16 cellular contexts compared by ENCODE assay signal in genomic region chr13:106573855-106574254, GRCh38. TPM values are rescaled to one million over a fixed set of nuclear protein-coding genes. Genes with fewer than 3 reads are reported as not detected.
DNase-seq lines count a peak whose midpoint lies in the region; ATAC-seq and TF ChIP-seq lines count a peak whose summit lies in the region.
"Had no signal": no experiment of that assay in that cellular context is flagged by ENCODE, and none has a peak within 500 bp of the region (broad histone marks: within the 10 kb centered on the region; RNA-seq: fewer than 3 reads in every experiment).

No MANE protein-coding gene starts in this region.

- no peaks in the 10 kb centered on the region for H3K4me1 ChIP-seq in aorta (ENCODE audit: control insufficient read depth in 1 of 2, insufficient read depth in 2 of 2, low read length in 2 of 2)

- WGBS in aorta, 2 donors = 6 to 8% methylated on average over 3 of the region's 3 CpGs

- no peaks in the 10 kb centered on the region for H3K36me3 ChIP-seq in aorta (ENCODE audit: control insufficient read depth in 1 of 2, insufficient read depth in 2 of 2, low read length in 1 of 2)
- H3K36me3 ChIP-seq: pancreas, WERI-Rb-1 had no signal

- intact Hi-C loops in aorta (cut with DNase I) = no loop called here

- no peaks in the 10 kb centered on the region for H3K9me3 ChIP-seq in aorta (ENCODE audit: control insufficient read depth, low read length)
- H3K9me3 ChIP-seq: pancreas had no signal

- H3K4me3 ChIP-seq in fibroblast of pulmonary artery (replicated peaks; ENCODE audit: low read depth, low read length) (no peak overlapping the region), aorta (ENCODE audit: low read length in 2 of 2) (no peak overlapping the region)
- H3K4me3 ChIP-seq: pancreas had no signal

- TF ChIP-seq CTCF in fibroblast of pulmonary artery (IDR thresholded peaks at IDR 0.05; ENCODE audit: low read length, missing control alignments) (no peak), omental fat pad (IDR thresholded peaks at IDR 0.05) (no peak)

- H3K27ac ChIP-seq in aorta (ENCODE audit: low read depth in 1 of 2, low read length in 2 of 2) = no peak overlapping the region
- H3K27ac ChIP-seq: pancreas, WERI-Rb-1 had no signal

- no peaks in the 10 kb centered on the region for H3K27me3 ChIP-seq in aorta (ENCODE audit: control insufficient read depth in 1 of 2, insufficient read depth in 2 of 2, low read length in 1 of 2)
- H3K27me3 ChIP-seq: pancreas had no signal

- peak; percentile 52 for ATAC-seq in omental fat pad (ENCODE audit: low FRiP score)
- peak; percentile 62 for ATAC-seq in aorta (ENCODE audit: low FRiP score)
- no peak for ATAC-seq in HG03521 (IDR thresholded peaks at IDR 0.05; ENCODE audit: unreplicated experiment)
- ATAC-seq in GM18868 (IDR thresholded peaks at IDR 0.05; ENCODE audit: unreplicated experiment) = no peak
- ATAC-seq: pancreas had no signal

- DNase-seq in astrocyte of the hippocampus (ENCODE audit: low read depth, low spot score) (peak; percentile 32), fibroblast of pulmonary artery (ENCODE audit: low read depth) (peak; percentile 46), omental fat pad (ENCODE audit: low spot score) (no peak), aorta (peak; percentile 73 to 81), T-helper 2 cell (no peak)
- DNase-seq: activated CD8-positive, alpha-beta memory T cell treated with anti-CD3 and anti-CD28 coated beads for 24 hours; activated effector memory CD4-positive, alpha-beta T cell treated with Interleukin-2 at 50 U/mL for 16 hours; CD4-positive, CD25-positive, alpha-beta regulatory T cell; endodermal cell; NCI-H1417; NCI-H446 treated with DMSO at 0.1 percent for 48 hours; OCI-M1; pancreas; WERI-Rb-1 had no signal

RNA-seq across cellular contexts. Expression of gene ARGLU1, which starts 5.9 kb away (rescaled TPM):
- total RNA-seq in omental fat pad (100 to 1,000 TPM in 3 of 4 donors, 10 to 100 TPM in 1; 70.8 to 154 (median 122) TPM), aorta (100 to 1,000 TPM; 108 to 142 TPM)
- 100 to 1,000 TPM in 1 of 2 donors, 10 to 100 TPM in 1; 23.2 to 178 TPM for polyA plus RNA-seq in aorta

RNA-seq across cellular contexts. Expression of gene EFNB2, which starts 38.4 kb away (rescaled TPM):
- total RNA-seq in omental fat pad (10 to 100 TPM; 11.9 to 50.4 (median 37.4) TPM), aorta (10 to 100 TPM; 24.8 to 35.0 TPM)
- 10 to 100 TPM in 1 of 2 donors, 1 to 10 TPM in 1; 7.3 to 15.7 TPM for polyA plus RNA-seq in aorta

Comparison
In these comparisons a context has a peak if more than half of its experiments do, and no peak if none do; other contexts are left out.
1. DNase-seq: peak in astrocyte of the hippocampus (single experiment), fibroblast of pulmonary artery (single experiment) and aorta (2 of 2); none in omental fat pad (single experiment) and T-helper 2 cell (0 of 5).
2. ATAC-seq: peak in omental fat pad (single experiment) and aorta (single experiment); none in HG03521 (single experiment) and GM18868 (single experiment).